Comparison of ENCODE assay signal across 1 cellular context in the genomic region with DNA sequence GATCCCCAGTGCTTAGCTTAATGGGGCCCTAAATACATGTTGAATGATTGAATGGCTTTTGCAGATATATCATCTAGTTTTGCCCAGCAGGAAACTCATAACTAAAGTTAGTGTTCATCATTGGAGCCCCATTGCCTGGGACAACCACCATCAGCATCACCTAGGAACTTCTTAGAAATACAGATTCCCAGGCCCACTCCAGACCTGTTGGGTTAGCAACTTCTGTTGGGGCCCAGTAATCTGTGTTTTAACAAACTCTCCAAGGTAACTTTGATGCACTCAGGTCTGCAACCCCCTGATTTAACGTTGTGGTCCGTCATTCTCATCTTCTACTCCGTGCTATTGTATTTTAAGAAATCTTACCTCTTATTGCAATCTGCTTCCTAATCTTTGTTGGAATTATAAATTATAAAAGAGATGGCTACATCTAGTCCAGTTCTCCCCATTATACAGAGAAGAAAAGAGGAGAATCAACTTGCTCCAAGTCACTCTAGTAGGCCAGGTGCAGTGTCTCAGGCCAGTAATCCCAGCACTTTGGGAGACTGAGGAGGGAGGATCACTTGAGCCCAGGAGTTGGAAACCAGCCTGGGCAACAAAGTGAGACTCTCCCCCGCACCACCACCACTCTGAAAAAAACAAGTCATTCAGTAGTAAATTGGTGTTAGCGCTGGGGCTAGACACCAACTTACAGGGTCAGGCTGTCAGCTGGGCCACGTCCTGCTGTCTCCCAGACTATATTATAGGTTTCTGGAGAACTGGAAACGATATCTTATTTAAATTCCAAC.
TF ChIP-seq lines count a peak whose summit lies in the region.

No MANE protein-coding gene starts in this region.

TF ChIP-seq in GM23338, 12 proteins besides CTCF, POLR2A, EP300 and RAD21:
- TF ChIP-seq, protein P1, sequence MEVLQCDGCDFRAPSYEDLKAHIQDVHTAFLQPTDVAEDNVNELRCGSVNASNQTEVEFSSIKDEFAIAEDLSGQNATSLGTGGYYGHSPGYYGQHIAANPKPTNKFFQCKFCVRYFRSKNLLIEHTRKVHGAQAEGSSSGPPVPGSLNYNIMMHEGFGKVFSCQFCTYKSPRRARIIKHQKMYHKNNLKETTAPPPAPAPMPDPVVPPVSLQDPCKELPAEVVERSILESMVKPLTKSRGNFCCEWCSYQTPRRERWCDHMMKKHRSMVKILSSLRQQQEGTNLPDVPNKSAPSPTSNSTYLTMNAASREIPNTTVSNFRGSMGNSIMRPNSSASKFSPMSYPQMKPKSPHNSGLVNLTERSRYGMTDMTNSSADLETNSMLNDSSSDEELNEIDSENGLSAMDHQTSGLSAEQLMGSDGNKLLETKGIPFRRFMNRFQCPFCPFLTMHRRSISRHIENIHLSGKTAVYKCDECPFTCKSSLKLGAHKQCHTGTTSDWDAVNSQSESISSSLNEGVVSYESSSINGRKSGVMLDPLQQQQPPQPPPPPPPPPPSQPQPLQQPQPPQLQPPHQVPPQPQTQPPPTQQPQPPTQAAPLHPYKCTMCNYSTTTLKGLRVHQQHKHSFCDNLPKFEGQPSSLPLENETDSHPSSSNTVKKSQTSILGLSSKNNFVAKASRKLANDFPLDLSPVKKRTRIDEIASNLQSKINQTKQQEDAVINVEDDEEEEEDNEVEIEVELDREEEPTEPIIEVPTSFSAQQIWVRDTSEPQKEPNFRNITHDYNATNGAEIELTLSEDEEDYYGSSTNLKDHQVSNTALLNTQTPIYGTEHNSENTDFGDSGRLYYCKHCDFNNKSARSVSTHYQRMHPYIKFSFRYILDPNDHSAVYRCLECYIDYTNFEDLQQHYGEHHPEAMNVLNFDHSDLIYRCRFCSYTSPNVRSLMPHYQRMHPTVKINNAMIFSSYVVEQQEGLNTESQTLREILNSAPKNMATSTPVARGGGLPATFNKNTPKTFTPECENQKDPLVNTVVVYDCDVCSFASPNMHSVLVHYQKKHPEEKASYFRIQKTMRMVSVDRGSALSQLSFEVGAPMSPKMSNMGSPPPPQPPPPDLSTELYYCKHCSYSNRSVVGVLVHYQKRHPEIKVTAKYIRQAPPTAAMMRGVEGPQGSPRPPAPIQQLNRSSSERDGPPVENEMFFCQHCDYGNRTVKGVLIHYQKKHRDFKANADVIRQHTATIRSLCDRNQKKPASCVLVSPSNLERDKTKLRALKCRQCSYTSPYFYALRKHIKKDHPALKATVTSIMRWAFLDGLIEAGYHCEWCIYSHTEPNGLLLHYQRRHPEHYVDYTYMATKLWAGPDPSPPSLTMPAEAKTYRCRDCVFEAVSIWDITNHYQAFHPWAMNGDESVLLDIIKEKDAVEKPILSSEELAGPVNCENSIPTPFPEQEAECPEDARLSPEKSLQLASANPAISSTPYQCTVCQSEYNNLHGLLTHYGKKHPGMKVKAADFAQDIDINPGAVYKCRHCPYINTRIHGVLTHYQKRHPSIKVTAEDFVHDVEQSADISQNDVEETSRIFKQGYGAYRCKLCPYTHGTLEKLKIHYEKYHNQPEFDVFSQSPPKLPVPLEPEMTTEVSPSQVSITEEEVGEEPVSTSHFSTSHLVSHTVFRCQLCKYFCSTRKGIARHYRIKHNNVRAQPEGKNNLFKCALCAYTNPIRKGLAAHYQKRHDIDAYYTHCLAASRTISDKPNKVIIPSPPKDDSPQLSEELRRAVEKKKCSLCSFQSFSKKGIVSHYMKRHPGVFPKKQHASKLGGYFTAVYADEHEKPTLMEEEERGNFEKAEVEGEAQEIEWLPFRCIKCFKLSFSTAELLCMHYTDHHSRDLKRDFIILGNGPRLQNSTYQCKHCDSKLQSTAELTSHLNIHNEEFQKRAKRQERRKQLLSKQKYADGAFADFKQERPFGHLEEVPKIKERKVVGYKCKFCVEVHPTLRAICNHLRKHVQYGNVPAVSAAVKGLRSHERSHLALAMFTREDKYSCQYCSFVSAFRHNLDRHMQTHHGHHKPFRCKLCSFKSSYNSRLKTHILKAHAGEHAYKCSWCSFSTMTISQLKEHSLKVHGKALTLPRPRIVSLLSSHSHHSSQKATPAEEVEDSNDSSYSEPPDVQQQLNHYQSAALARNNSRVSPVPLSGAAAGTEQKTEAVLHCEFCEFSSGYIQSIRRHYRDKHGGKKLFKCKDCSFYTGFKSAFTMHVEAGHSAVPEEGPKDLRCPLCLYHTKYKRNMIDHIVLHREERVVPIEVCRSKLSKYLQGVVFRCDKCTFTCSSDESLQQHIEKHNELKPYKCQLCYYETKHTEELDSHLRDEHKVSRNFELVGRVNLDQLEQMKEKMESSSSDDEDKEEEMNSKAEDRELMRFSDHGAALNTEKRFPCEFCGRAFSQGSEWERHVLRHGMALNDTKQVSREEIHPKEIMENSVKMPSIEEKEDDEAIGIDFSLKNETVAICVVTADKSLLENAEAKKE (CRISPR knock-in tag; IDR thresholded peaks at IDR 0.05): no peak
- no peak for TF ChIP-seq POLR2AphosphoS5 (IDR thresholded peaks at IDR 0.05; ENCODE audit: low read depth)
- TF ChIP-seq CREB1 (CRISPR knock-in tag; IDR thresholded peaks at IDR 0.05; ENCODE audit: low read depth): no peak
- no peak for TF ChIP-seq ZNF114 (CRISPR knock-in tag; IDR thresholded peaks at IDR 0.05)
- no peak for TF ChIP-seq ZNF331 (CRISPR knock-in tag; IDR thresholded peaks at IDR 0.05; ENCODE audit: low read depth)
- TF ChIP-seq REST (IDR thresholded peaks at IDR 0.05; ENCODE audit: unreplicated experiment): no peak
